In the genomic region with DNA sequence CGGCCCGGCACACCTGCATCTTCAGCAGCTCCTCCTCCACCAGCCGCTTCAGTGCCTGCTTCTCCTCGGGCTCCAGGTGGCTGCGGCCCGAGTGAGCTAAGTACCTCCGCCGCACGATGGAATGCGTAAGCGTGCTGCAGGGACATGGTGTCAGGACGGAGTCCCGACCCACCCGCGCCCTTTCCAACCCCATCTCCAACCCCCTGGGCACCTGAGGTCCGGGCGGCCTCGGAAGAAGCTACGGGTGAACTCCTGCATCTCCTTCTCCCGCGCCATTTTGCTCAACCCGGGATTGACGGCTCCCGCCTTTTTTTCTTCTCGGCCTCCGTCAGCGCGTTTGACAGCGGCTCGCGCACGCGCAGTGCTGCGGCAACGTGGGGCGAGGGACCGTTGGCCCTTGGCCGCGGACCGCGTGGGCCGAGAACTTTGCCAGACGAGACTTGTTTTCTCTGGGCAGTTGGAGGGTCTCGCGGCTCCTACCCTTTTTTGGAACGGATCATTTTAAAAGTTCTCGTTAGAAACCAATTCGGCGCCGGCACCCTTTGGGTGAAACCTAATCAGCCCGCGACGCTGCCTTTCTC, we compare ENCODE assay signal across 1 cellular context.
TF ChIP-seq lines count a peak whose summit lies in the region.

A gene with protein sequence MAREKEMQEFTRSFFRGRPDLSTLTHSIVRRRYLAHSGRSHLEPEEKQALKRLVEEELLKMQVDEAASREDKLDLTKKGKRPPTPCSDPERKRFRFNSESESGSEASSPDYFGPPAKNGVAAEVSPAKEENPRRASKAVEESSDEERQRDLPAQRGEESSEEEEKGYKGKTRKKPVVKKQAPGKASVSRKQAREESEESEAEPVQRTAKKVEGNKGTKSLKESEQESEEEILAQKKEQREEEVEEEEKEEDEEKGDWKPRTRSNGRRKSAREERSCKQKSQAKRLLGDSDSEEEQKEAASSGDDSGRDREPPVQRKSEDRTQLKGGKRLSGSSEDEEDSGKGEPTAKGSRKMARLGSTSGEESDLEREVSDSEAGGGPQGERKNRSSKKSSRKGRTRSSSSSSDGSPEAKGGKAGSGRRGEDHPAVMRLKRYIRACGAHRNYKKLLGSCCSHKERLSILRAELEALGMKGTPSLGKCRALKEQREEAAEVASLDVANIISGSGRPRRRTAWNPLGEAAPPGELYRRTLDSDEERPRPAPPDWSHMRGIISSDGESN (minus strand): TSS at position 288 of the 581 bp plus-strand sequence. CDS start 12 bp downstream, at position 276.

TF ChIP-seq in K562, 482 proteins besides CTCF, POLR2A, EP300 and RAD21 (continued from another document and continues in another):
- TF ChIP-seq ZNF311 (CRISPR knock-in tag; IDR thresholded peaks at IDR 0.05) (no peak), CC2D1A (IDR thresholded peaks at IDR 0.05) (no peak), SUPT5H (IDR thresholded peaks at IDR 0.05) (peak; percentile 64; the same call in 1 of the 2 replicates), ZNF75A (CRISPR knock-in tag; IDR thresholded peaks at IDR 0.05) (0 out of 2 replicates have a peak, but pooled peaks have one; percentile 37), ZNF764 (CRISPR knock-in tag; IDR thresholded peaks at IDR 0.05; ENCODE audit: low read depth) (no peak), GTF2A2 (tag; IDR thresholded peaks at IDR 0.05) (no peak), HDAC6 (IDR thresholded peaks at IDR 0.05; ENCODE audit: low read depth, low read length) (no peak), HDGF (IDR thresholded peaks at IDR 0.05) (0 out of 2 replicates have a peak, but pooled peaks have one; percentile 41), MGA (IDR thresholded peaks at IDR 0.05) (peak; percentile 97), FOXA1 (IDR thresholded peaks at IDR 0.05; ENCODE audit: borderline replicate concordance) (no peak), ZFP1 (CRISPR knock-in tag; IDR thresholded peaks at IDR 0.05) (no peak), BRCA1 (IDR thresholded peaks at IDR 0.05) (no peak), BRCA1 (CRISPR knock-in tag; IDR thresholded peaks at IDR 0.05) (no peak), CBFA2T2 (conservative IDR thresholded peaks at IDR 0.05) (no peak), SRF (CRISPR knock-in tag; IDR thresholded peaks at IDR 0.05) (no peak), SNAPC5 (CRISPR knock-in tag; IDR thresholded peaks at IDR 0.05) (no peak), THRAP3 (IDR thresholded peaks at IDR 0.05; ENCODE audit: borderline replicate concordance) (peak; percentile 25; the same call in 1 of the 2 replicates), ZNF197 (CRISPR knock-in tag; IDR thresholded peaks at IDR 0.05; ENCODE audit: low read depth) (0 out of 2 replicates have a peak, but pooled peaks have one; percentile 31), FOXJ2 (tag; IDR thresholded peaks at IDR 0.05) (no peak), SOX6 (IDR thresholded peaks at IDR 0.05) (no peak), ARID2 (IDR thresholded peaks at IDR 0.05) (no peak), ZBTB49 (CRISPR knock-in tag; IDR thresholded peaks at IDR 0.05; ENCODE audit: borderline replicate concordance) (no peak), POLR2H (tag; IDR thresholded peaks at IDR 0.05; ENCODE audit: low read depth) (no peak), ZNF512 (tag; IDR thresholded peaks at IDR 0.05) (no peak), CEBPB (tag; IDR thresholded peaks at IDR 0.05) (no peak), ZFX (CRISPR knock-in tag; IDR thresholded peaks at IDR 0.05) (no peak), RB1 (IDR thresholded peaks at IDR 0.05; ENCODE audit: low read depth) (peak; percentile 97), MTA2 (IDR thresholded peaks at IDR 0.05; ENCODE audit: low read depth) (no peak)
- TF ChIP-seq, protein P1, sequence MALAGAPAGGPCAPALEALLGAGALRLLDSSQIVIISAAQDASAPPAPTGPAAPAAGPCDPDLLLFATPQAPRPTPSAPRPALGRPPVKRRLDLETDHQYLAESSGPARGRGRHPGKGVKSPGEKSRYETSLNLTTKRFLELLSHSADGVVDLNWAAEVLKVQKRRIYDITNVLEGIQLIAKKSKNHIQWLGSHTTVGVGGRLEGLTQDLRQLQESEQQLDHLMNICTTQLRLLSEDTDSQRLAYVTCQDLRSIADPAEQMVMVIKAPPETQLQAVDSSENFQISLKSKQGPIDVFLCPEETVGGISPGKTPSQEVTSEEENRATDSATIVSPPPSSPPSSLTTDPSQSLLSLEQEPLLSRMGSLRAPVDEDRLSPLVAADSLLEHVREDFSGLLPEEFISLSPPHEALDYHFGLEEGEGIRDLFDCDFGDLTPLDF (CRISPR knock-in tag; IDR thresholded peaks at IDR 0.05) = peak; percentile 98
- TF ChIP-seq, protein P2, sequence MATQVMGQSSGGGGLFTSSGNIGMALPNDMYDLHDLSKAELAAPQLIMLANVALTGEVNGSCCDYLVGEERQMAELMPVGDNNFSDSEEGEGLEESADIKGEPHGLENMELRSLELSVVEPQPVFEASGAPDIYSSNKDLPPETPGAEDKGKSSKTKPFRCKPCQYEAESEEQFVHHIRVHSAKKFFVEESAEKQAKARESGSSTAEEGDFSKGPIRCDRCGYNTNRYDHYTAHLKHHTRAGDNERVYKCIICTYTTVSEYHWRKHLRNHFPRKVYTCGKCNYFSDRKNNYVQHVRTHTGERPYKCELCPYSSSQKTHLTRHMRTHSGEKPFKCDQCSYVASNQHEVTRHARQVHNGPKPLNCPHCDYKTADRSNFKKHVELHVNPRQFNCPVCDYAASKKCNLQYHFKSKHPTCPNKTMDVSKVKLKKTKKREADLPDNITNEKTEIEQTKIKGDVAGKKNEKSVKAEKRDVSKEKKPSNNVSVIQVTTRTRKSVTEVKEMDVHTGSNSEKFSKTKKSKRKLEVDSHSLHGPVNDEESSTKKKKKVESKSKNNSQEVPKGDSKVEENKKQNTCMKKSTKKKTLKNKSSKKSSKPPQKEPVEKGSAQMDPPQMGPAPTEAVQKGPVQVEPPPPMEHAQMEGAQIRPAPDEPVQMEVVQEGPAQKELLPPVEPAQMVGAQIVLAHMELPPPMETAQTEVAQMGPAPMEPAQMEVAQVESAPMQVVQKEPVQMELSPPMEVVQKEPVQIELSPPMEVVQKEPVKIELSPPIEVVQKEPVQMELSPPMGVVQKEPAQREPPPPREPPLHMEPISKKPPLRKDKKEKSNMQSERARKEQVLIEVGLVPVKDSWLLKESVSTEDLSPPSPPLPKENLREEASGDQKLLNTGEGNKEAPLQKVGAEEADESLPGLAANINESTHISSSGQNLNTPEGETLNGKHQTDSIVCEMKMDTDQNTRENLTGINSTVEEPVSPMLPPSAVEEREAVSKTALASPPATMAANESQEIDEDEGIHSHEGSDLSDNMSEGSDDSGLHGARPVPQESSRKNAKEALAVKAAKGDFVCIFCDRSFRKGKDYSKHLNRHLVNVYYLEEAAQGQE (CRISPR knock-in tag; IDR thresholded peaks at IDR 0.05; ENCODE audit: low read depth) = no peak; the same call in 1 of the 2 replicates
